11 cellular contexts compared by ENCODE assay signal in genomic region chr3:94159062-94159726, GRCh38.
DNase-seq lines count a peak whose midpoint lies in the region; ATAC-seq and TF ChIP-seq lines count a peak whose summit lies in the region.
"Had no signal": no experiment of that assay in that cellular context is flagged by ENCODE, and none has a peak within 500 bp of the region (broad histone marks: within the 10 kb centered on the region; RNA-seq: fewer than 3 reads in every experiment).

No MANE protein-coding gene starts in this region.

- H3K36me3 Mint-ChIP-seq in GM23338 (ENCODE audit: low read depth): no peaks in the 10 kb centered on the region
- H3K36me3 Mint-ChIP-seq: CD14-positive monocyte had no signal

- TF ChIP-seq CTCF in GM23338 (conservative IDR thresholded peaks at IDR 0.05; ENCODE audit: low read depth in 2 of 2) (no peak), foreskin keratinocyte (conservative IDR thresholded peaks at IDR 0.05) (peak; percentile 31)

- H3K27ac Mint-ChIP-seq in GM23338: 0 out of 2 replicates have a peak overlapping the region, but pooled peaks have one; percentile 31
- H3K27ac Mint-ChIP-seq: CD14-positive monocyte had no signal

- peak overlapping the region; percentile 74 for H2AFZ ChIP-seq in GM23338

- H3K27me3 Mint-ChIP-seq in GM23338 (ENCODE audit: insufficient read depth, low read depth, poor library complexity): peaks cover 2% of the 10 kb centered on the region

- no peaks in the 10 kb centered on the region for H3K9me3 ChIP-seq in SK-N-MC (ENCODE audit: low read depth, low read length)
- H3K9me3 ChIP-seq: ovary had no signal

- H3K4me3 ChIP-seq in GM23338: no peak overlapping the region
- peak overlapping the region; percentile 44 for H3K4me3 ChIP-seq in SK-N-MC
- H3K4me3 ChIP-seq: cardiac muscle cell, ovary had no signal

- peaks cover 5% of the 10 kb centered on the region; the same call in 1 of the 2 replicates for H3K4me1 ChIP-seq in GM23338 (ENCODE audit: insufficient read depth)
- H3K4me1 ChIP-seq in foreskin keratinocyte: no peaks in the 10 kb centered on the region

- H3K27ac ChIP-seq in GM23338 (ENCODE audit: low read depth): no peak overlapping the region
- no peak overlapping the region for H3K27ac ChIP-seq in SK-N-MC
- peak overlapping the region; percentile 15 for H3K27ac ChIP-seq in foreskin keratinocyte
- H3K27ac ChIP-seq: cardiac muscle cell, ovary had no signal

- H3K36me3 ChIP-seq in GM23338 (ENCODE audit: insufficient read depth): no peaks in the 10 kb centered on the region
- no peaks in the 10 kb centered on the region for H3K36me3 ChIP-seq in SK-N-MC (ENCODE audit: insufficient read depth, low read length)
- H3K36me3 ChIP-seq: cardiac muscle cell, ovary had no signal

- H3K79me2 ChIP-seq in GM23338 (replicated peaks; ENCODE audit: insufficient read depth): no peaks in the 10 kb centered on the region

- no peak overlapping the region for H3K9ac ChIP-seq in SK-N-MC (ENCODE audit: insufficient read length)

- H3K27me3 ChIP-seq in GM23338 (ENCODE audit: insufficient read depth) (no peaks in the 10 kb centered on the region), foreskin keratinocyte (no peaks in the 10 kb centered on the region)
- H3K27me3 ChIP-seq: cardiac muscle cell, ovary had no signal

- H4K20me1 ChIP-seq in GM23338 (replicated peaks; ENCODE audit: insufficient read depth): no peaks in the 10 kb centered on the region

- no peak overlapping the region for H3K4me3 Mint-ChIP-seq in GM23338
- H3K4me3 Mint-ChIP-seq: CD14-positive monocyte had no signal

- peaks cover 10% of the 10 kb centered on the region; the same call in 1 of the 2 replicates for H3K9me2 ChIP-seq in GM23338 (ENCODE audit: insufficient read depth)

- H3F3A ChIP-seq in GM23338 (replicated peaks; ENCODE audit: low read depth): no peaks in the 10 kb centered on the region

- DNase-seq in A172 (ENCODE audit: low spot score) (peak; percentile 68), GM23338 (ENCODE audit: low spot score) (no peak), SK-N-MC (ENCODE audit: low read depth, low spot score) (no peak), foreskin keratinocyte (peak; percentile 59 to 79), NCI-H1694 (lab: John Stamatoyannopoulos, UW) (no peak)
- no peak for DNase-seq in stimulated activated naive CD4-positive, alpha-beta T cell (lab: John Stamatoyannopoulos, UW)
- DNase-seq: ovary had no signal

- no peak for ATAC-seq in GM23338
- ATAC-seq in foreskin keratinocyte: peak; percentile 75
- ATAC-seq in HG03457 (IDR thresholded peaks at IDR 0.05; ENCODE audit: unreplicated experiment): no peak
- no peak for ATAC-seq in GM19324 (IDR thresholded peaks at IDR 0.05; ENCODE audit: low FRiP score, unreplicated experiment)

- no peaks in the 10 kb centered on the region; the same call in 2 of the 3 replicates for H3K9me3 Mint-ChIP-seq in GM23338

- 0 out of 3 replicates have a peak, but pooled peaks cover 4% of the 10 kb centered on the region for H3K4me1 Mint-ChIP-seq in GM23338

- H3K4me2 ChIP-seq in GM23338: no peak overlapping the region

TF ChIP-seq in GM23338, 12 proteins besides CTCF, POLR2A, EP300 and RAD21 (continues in another document):
- no peak for TF ChIP-seq CREB1 (CRISPR knock-in tag; IDR thresholded peaks at IDR 0.05; ENCODE audit: low read depth)
- TF ChIP-seq EZH2 (IDR thresholded peaks at IDR 0.05; ENCODE audit: low read depth, unreplicated experiment): no peak
- no peak for TF ChIP-seq NANOG (IDR thresholded peaks at IDR 0.05; ENCODE audit: borderline replicate concordance)
- no peak for TF ChIP-seq ZNF114 (CRISPR knock-in tag; IDR thresholded peaks at IDR 0.05)
- no peak for TF ChIP-seq ZNF331 (CRISPR knock-in tag; IDR thresholded peaks at IDR 0.05; ENCODE audit: low read depth)
- TF ChIP-seq STAT1 (IDR thresholded peaks at IDR 0.05; ENCODE audit: unreplicated experiment): no peak
- TF ChIP-seq EZH2phosphoT487 (IDR thresholded peaks at IDR 0.05; ENCODE audit: unreplicated experiment): no peak
- no peak for TF ChIP-seq ETS1 (IDR thresholded peaks at IDR 0.05)
- TF ChIP-seq, protein P1, sequence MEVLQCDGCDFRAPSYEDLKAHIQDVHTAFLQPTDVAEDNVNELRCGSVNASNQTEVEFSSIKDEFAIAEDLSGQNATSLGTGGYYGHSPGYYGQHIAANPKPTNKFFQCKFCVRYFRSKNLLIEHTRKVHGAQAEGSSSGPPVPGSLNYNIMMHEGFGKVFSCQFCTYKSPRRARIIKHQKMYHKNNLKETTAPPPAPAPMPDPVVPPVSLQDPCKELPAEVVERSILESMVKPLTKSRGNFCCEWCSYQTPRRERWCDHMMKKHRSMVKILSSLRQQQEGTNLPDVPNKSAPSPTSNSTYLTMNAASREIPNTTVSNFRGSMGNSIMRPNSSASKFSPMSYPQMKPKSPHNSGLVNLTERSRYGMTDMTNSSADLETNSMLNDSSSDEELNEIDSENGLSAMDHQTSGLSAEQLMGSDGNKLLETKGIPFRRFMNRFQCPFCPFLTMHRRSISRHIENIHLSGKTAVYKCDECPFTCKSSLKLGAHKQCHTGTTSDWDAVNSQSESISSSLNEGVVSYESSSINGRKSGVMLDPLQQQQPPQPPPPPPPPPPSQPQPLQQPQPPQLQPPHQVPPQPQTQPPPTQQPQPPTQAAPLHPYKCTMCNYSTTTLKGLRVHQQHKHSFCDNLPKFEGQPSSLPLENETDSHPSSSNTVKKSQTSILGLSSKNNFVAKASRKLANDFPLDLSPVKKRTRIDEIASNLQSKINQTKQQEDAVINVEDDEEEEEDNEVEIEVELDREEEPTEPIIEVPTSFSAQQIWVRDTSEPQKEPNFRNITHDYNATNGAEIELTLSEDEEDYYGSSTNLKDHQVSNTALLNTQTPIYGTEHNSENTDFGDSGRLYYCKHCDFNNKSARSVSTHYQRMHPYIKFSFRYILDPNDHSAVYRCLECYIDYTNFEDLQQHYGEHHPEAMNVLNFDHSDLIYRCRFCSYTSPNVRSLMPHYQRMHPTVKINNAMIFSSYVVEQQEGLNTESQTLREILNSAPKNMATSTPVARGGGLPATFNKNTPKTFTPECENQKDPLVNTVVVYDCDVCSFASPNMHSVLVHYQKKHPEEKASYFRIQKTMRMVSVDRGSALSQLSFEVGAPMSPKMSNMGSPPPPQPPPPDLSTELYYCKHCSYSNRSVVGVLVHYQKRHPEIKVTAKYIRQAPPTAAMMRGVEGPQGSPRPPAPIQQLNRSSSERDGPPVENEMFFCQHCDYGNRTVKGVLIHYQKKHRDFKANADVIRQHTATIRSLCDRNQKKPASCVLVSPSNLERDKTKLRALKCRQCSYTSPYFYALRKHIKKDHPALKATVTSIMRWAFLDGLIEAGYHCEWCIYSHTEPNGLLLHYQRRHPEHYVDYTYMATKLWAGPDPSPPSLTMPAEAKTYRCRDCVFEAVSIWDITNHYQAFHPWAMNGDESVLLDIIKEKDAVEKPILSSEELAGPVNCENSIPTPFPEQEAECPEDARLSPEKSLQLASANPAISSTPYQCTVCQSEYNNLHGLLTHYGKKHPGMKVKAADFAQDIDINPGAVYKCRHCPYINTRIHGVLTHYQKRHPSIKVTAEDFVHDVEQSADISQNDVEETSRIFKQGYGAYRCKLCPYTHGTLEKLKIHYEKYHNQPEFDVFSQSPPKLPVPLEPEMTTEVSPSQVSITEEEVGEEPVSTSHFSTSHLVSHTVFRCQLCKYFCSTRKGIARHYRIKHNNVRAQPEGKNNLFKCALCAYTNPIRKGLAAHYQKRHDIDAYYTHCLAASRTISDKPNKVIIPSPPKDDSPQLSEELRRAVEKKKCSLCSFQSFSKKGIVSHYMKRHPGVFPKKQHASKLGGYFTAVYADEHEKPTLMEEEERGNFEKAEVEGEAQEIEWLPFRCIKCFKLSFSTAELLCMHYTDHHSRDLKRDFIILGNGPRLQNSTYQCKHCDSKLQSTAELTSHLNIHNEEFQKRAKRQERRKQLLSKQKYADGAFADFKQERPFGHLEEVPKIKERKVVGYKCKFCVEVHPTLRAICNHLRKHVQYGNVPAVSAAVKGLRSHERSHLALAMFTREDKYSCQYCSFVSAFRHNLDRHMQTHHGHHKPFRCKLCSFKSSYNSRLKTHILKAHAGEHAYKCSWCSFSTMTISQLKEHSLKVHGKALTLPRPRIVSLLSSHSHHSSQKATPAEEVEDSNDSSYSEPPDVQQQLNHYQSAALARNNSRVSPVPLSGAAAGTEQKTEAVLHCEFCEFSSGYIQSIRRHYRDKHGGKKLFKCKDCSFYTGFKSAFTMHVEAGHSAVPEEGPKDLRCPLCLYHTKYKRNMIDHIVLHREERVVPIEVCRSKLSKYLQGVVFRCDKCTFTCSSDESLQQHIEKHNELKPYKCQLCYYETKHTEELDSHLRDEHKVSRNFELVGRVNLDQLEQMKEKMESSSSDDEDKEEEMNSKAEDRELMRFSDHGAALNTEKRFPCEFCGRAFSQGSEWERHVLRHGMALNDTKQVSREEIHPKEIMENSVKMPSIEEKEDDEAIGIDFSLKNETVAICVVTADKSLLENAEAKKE (CRISPR knock-in tag; IDR thresholded peaks at IDR 0.05): no peak

Comparison
In these comparisons a context has a peak if more than half of its experiments do, and no peak if none do; other contexts are left out.
1. DNase-seq: peak in A172 (single experiment) and foreskin keratinocyte (2 of 2); none in GM23338 (single experiment), SK-N-MC (single experiment), stimulated activated naive CD4-positive, alpha-beta T cell (0 of 6) and NCI-H1694 (single experiment).